In the genomic region with DNA sequence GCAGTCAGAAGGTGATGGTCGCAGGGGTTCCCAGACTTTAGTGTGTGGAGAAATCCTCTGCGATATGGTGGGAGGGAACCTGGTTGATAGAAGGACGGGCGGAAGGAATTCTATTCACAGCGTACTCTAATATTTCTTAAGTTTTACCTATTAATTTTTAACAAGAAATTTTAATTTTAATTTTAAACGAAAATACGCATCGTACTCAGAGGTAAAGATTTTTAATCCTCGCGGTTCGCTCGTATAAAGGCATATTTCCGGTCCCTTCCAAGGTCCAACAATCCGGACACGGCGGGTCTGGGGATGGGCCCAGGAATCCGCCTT, we compare ENCODE assay signal across 9 cellular contexts. TPM values are rescaled to one million over a fixed set of nuclear protein-coding genes. Genes with fewer than 3 reads are reported as not detected.
DNase-seq lines count a peak whose midpoint lies in the region; ATAC-seq and TF ChIP-seq lines count a peak whose summit lies in the region.
"Had no signal": no experiment of that assay in that cellular context is flagged by ENCODE, and none has a peak within 500 bp of the region (broad histone marks: within the 10 kb centered on the region; RNA-seq: fewer than 3 reads in every experiment).

No MANE protein-coding gene starts in this region.

- no peak for DNase-seq in HL-60 (ENCODE audit: low read depth in 1 of 2, low spot score in 1 of 2)
- no peak for DNase-seq in breast epithelium (ENCODE audit: low spot score in 2 of 2)
- no peak for DNase-seq in dedifferentiated amniotic fluid mesenchymal stem cell (ENCODE audit: extremely low spot score)

- H3K9ac ChIP-seq in mucosa of rectum (ENCODE audit: low read depth in 1 of 2, low read length in 2 of 2), result peak overlapping the region; percentile 61 to 75

- H3K4me1 ChIP-seq in breast epithelium (peaks cover 16% of the 10 kb centered on the region in 2 donors), mucosa of rectum (ENCODE audit: control insufficient read depth in 2 of 2, insufficient read depth in 2 of 2, low read length in 2 of 2) (peaks cover 14 to 20% of the 10 kb centered on the region in 2 donors)

- TF ChIP-seq CTCF in 22Rv1 (IDR thresholded peaks at IDR 0.05), result no peak
- TF ChIP-seq CTCF in HL-60 (IDR thresholded peaks at IDR 0.05; ENCODE audit: insufficient read depth, low read length), result no peak
- no peak for TF ChIP-seq CTCF in breast epithelium (IDR thresholded peaks at IDR 0.05)

- H3K9me3 ChIP-seq in breast epithelium, result no peaks in the 10 kb centered on the region
- no peaks in the 10 kb centered on the region for H3K9me3 ChIP-seq in mucosa of rectum (ENCODE audit: control insufficient read depth in 2 of 2, low read length in 2 of 2)

- H3K27ac ChIP-seq in 22Rv1 (peak overlapping the region; percentile 56; the same call in 1 of the 2 replicates), HL-60 (replicated peaks) (no peak overlapping the region), breast epithelium (peak overlapping the region; percentile 83 to 88), mucosa of rectum (ENCODE audit: low read depth in 2 of 2, low read length in 2 of 2) (no peak overlapping the region)

- no peak for TF ChIP-seq POLR2A in breast epithelium (IDR thresholded peaks at IDR 0.05)

- H3K36me3 ChIP-seq in breast epithelium (no peaks in the 10 kb centered on the region), mucosa of rectum (ENCODE audit: control insufficient read depth in 2 of 2, insufficient read depth in 2 of 2, low read length in 2 of 2) (no peaks in the 10 kb centered on the region)

- H3K4me3 ChIP-seq in HL-60 (replicated peaks; ENCODE audit: insufficient read depth, low read length), result peak overlapping the region; percentile 33
- peak overlapping the region; percentile 92 to 98 (median 93) for H3K4me3 ChIP-seq in breast epithelium
- H3K4me3 ChIP-seq in mucosa of rectum (ENCODE audit: low read length in 2 of 2), result peak overlapping the region; percentile 67 to 81

- ATAC-seq in HG03469 (IDR thresholded peaks at IDR 0.05; ENCODE audit: unreplicated experiment) (no peak), HG02798 (IDR thresholded peaks at IDR 0.05; ENCODE audit: poor library complexity, unreplicated experiment) (no peak), GM21786 (IDR thresholded peaks at IDR 0.05; ENCODE audit: unreplicated experiment) (no peak)

- intact Hi-C loops in breast epithelium (cut with DNase I; ENCODE audit: low total_unique reads), result loop anchor here (10.0 kb wide), 1 partner anchor 48 kb away; a partner anchor contains a TSS

- H3K27me3 ChIP-seq in HL-60 (ENCODE audit: insufficient read depth, poor library complexity, severe bottlenecking) (no peaks in the 10 kb centered on the region), breast epithelium (no peaks in the 10 kb centered on the region), mucosa of rectum (ENCODE audit: control insufficient read depth in 2 of 2, insufficient read depth in 2 of 2, low read length in 2 of 2) (no peaks in the 10 kb centered on the region)

RNA-seq across cellular contexts. Expression of a gene that starts 0.3 kb away (rescaled TPM):
- 10 to 100 TPM; 27.5 to 51.5 (median 30.6) TPM for total RNA-seq in breast epithelium

RNA-seq across cellular contexts. Expression of a gene that starts 14.0 kb away (rescaled TPM):
- 10 to 100 TPM; 40.6 to 87.8 (median 60.3) TPM for total RNA-seq in breast epithelium

RNA-seq across cellular contexts. Expression of a gene that starts 47.0 kb away (rescaled TPM):
- total RNA-seq in breast epithelium, result 10 to 100 TPM; 37.6 to 77.0 (median 44.9) TPM

RNA-seq across cellular contexts. Expression of a gene that starts 47.4 kb away (rescaled TPM):
- 1 to 10 TPM in 2 of 3 donors, under 1 TPM in 1; 0.98 to 1.4 (median 1.0) TPM for total RNA-seq in breast epithelium
- total RNA-seq: M059J had no signal

Comparison
In these comparisons a context has a peak if more than half of its experiments do, and no peak if none do; other contexts are left out.
1. H3K27ac ChIP-seq: peak in 22Rv1 (single experiment) and breast epithelium (2 of 2); none in HL-60 (single experiment) and mucosa of rectum (0 of 2).
2. H3K4me3 ChIP-seq: peak in every context shown above with its lines; median percentile 93 in breast epithelium; 74 in mucosa of rectum; 33 in HL-60.